ENCODE assay signal across 11 cellular contexts in genomic region chr7:137882261-137882668, GRCh38. TPM values are rescaled to one million over a fixed set of nuclear protein-coding genes. Genes with fewer than 3 reads are reported as not detected.
DNase-seq lines count a peak whose midpoint lies in the region; ATAC-seq and TF ChIP-seq lines count a peak whose summit lies in the region.
"Had no signal": no experiment of that assay in that cellular context is flagged by ENCODE, and none has a peak within 500 bp of the region (broad histone marks: within the 10 kb centered on the region; RNA-seq: fewer than 3 reads in every experiment).

No MANE protein-coding gene starts in this region.

- H3K4me1 Mint-ChIP-seq in GM23338, result peaks cover 50% of the 10 kb centered on the region
- H3K4me1 Mint-ChIP-seq in chondrocyte (ENCODE audit: low read depth), result peaks cover 86% of the 10 kb centered on the region
- peaks cover 0 to 3% of the 10 kb centered on the region in 2 donors for H3K4me1 Mint-ChIP-seq in effector memory CD8-positive, alpha-beta T cell (ENCODE audit: low read depth in 2 of 2)
- H3K4me1 Mint-ChIP-seq in mesothelial cell of epicardium, result peaks cover 17% of the 10 kb centered on the region

- peaks cover 17% of the 10 kb centered on the region for H3F3A ChIP-seq in GM23338 (replicated peaks; ENCODE audit: low read depth)

- H3K27me3 ChIP-seq in GM23338 (ENCODE audit: insufficient read depth), result no peaks in the 10 kb centered on the region

- TF ChIP-seq CTCF in GM23338 (conservative IDR thresholded peaks at IDR 0.05; ENCODE audit: low read depth in 2 of 2) (no peak), chondrocyte (IDR thresholded peaks at IDR 0.05) (no peak), mesothelial cell of epicardium (IDR thresholded peaks at IDR 0.05; ENCODE audit: unreplicated experiment) (no peak)

- H3K4me3 ChIP-seq in GM23338, result no peak overlapping the region

- TF ChIP-seq EP300 in Ishikawa (IDR thresholded peaks at IDR 0.05; ENCODE audit: borderline replicate concordance), result no peak; the same call in 1 of the 2 replicates

- H3K4me3 Mint-ChIP-seq in GM23338 (no peak overlapping the region), chondrocyte (ENCODE audit: unreplicated experiment) (no peak overlapping the region), mesothelial cell of epicardium (no peak overlapping the region)
- H3K4me3 Mint-ChIP-seq in effector memory CD8-positive, alpha-beta T cell, result no peak overlapping the region
- H3K4me3 Mint-ChIP-seq: naive B cell had no signal

- peaks cover 15% of the 10 kb centered on the region for H3K27me3 Mint-ChIP-seq in GM23338 (ENCODE audit: insufficient read depth, low read depth, poor library complexity)
- no peaks in the 10 kb centered on the region for H3K27me3 Mint-ChIP-seq in chondrocyte (ENCODE audit: low read depth)
- H3K27me3 Mint-ChIP-seq in effector memory CD8-positive, alpha-beta T cell, result no peaks in the 10 kb centered on the region
- no peaks in the 10 kb centered on the region for H3K27me3 Mint-ChIP-seq in mesothelial cell of epicardium (ENCODE audit: low read depth)
- H3K27me3 Mint-ChIP-seq: naive B cell had no signal

- no peak for TF ChIP-seq RAD21 in Ishikawa (IDR thresholded peaks at IDR 0.05; ENCODE audit: low read depth)

- H4K20me1 ChIP-seq in GM23338 (replicated peaks; ENCODE audit: insufficient read depth), result 0 out of 2 replicates have a peak, but pooled peaks cover 4% of the 10 kb centered on the region

- no peaks in the 10 kb centered on the region for H3K9me2 ChIP-seq in GM23338 (ENCODE audit: insufficient read depth)

- no peaks in the 10 kb centered on the region for H3K79me2 ChIP-seq in GM23338 (replicated peaks; ENCODE audit: insufficient read depth)

- H3K36me3 Mint-ChIP-seq in GM23338 (ENCODE audit: low read depth) (peaks cover 71% of the 10 kb centered on the region), chondrocyte (ENCODE audit: low read depth) (peaks cover 60% of the 10 kb centered on the region), mesothelial cell of epicardium (peaks cover 70% of the 10 kb centered on the region)
- peaks cover 53% of the 10 kb centered on the region for H3K36me3 Mint-ChIP-seq in effector memory CD8-positive, alpha-beta T cell (ENCODE audit: insufficient read depth)

- no peak overlapping the region for H3K27ac Mint-ChIP-seq in GM23338
- peak overlapping the region; percentile 89 for H3K27ac Mint-ChIP-seq in chondrocyte (ENCODE audit: unreplicated experiment)
- H3K27ac Mint-ChIP-seq in effector memory CD8-positive, alpha-beta T cell, result no peak overlapping the region
- no peak overlapping the region for H3K27ac Mint-ChIP-seq in mesothelial cell of epicardium
- H3K27ac Mint-ChIP-seq: naive B cell had no signal

- no peak overlapping the region for H2AFZ ChIP-seq in GM23338

- no peak overlapping the region for H3K4me2 ChIP-seq in GM23338

- peaks cover 23% of the 10 kb centered on the region for H3K36me3 ChIP-seq in GM23338 (ENCODE audit: insufficient read depth)

- H3K9me3 Mint-ChIP-seq in GM23338, result peaks cover 7% of the 10 kb centered on the region; the same call in 2 of the 3 replicates
- H3K9me3 Mint-ChIP-seq in chondrocyte (ENCODE audit: low read depth), result peaks cover 7% of the 10 kb centered on the region
- H3K9me3 Mint-ChIP-seq in effector memory CD8-positive, alpha-beta T cell, result no peaks in the 10 kb centered on the region
- peaks cover 17% of the 10 kb centered on the region for H3K9me3 Mint-ChIP-seq in mesothelial cell of epicardium

- DNase-seq in NCI-H146 (lab: John Stamatoyannopoulos, UW), result peak; percentile 34
- no peak for DNase-seq in NCI-H146 treated with DMSO at 0.1 percent for 48 hours (lab: John Stamatoyannopoulos, UW; ENCODE audit: unreplicated experiment)
- no peak for DNase-seq in GM23338 (ENCODE audit: low spot score)
- DNase-seq in chondrocyte (ENCODE audit: low spot score), result no peak
- peak; percentile 79 for DNase-seq in smooth muscle cell of the brain vasculature (ENCODE audit: low read depth, low spot score)
- DNase-seq in effector memory CD8-positive, alpha-beta T cell, result no peak
- no peak for DNase-seq in mesothelial cell of epicardium (ENCODE audit: low spot score in 2 of 2, unreplicated experiment in 2 of 2)
- DNase-seq: naive B cell had no signal

- peaks cover 55% of the 10 kb centered on the region for H3K4me1 ChIP-seq in GM23338 (ENCODE audit: insufficient read depth)

- no peak for ATAC-seq in GM23338
- no peak for ATAC-seq in effector memory CD8-positive, alpha-beta T cell (replicated peaks)

- H3K27ac ChIP-seq in GM23338 (ENCODE audit: low read depth), result 0 out of 2 replicates have a peak overlapping the region, but pooled peaks have one; percentile 59
- H3K27ac ChIP-seq: 22Rv1, VCaP had no signal

TF ChIP-seq in GM23338, 12 proteins besides CTCF, POLR2A, EP300 and RAD21 (continues in another document):
- TF ChIP-seq ETS1 (IDR thresholded peaks at IDR 0.05) (no peak), REST (IDR thresholded peaks at IDR 0.05; ENCODE audit: unreplicated experiment) (no peak), ZNF331 (CRISPR knock-in tag; IDR thresholded peaks at IDR 0.05; ENCODE audit: low read depth) (no peak)

TF ChIP-seq in Ishikawa, 13 proteins besides CTCF, POLR2A, EP300 and RAD21:
- TF ChIP-seq TCF12 (IDR thresholded peaks at IDR 0.05; ENCODE audit: low read depth) (0 out of 2 replicates have a peak, but pooled peaks have one; percentile 24), TAF1 (IDR thresholded peaks at IDR 0.05; ENCODE audit: low read depth) (no peak)

RNA-seq across cellular contexts. Expression of gene DGKI, which starts 35.5 kb away (rescaled TPM):
- 0.39 and 1.0 TPM in 2 replicates for total RNA-seq in GM23338 (2014; rRNA removed; shearing (Covaris generic))
- 0.16 and 0.40 TPM in 2 replicates for polyA plus RNA-seq in GM23338 (2016; fragmentation: Nextera tagmentation; extraction: Ambion mirVana)
- total RNA-seq in chondrocyte (15.3 to 52.4 TPM (median 17.0 TPM) in 3 replicates), mesothelial cell of epicardium (1.7 to 2.2 TPM (median 2.0 TPM) in 3 replicates)

Comparison
In these comparisons a context has a peak if more than half of its experiments do, and no peak if none do; other contexts are left out.
1. DNase-seq: peak in NCI-H146 (single experiment) and smooth muscle cell of the brain vasculature (single experiment); none in NCI-H146 treated with DMSO at 0.1 percent for 48 hours (single experiment), GM23338 (single experiment), chondrocyte (single experiment), effector memory CD8-positive, alpha-beta T cell (0 of 3) and mesothelial cell of epicardium (0 of 2).